Comparison of ENCODE assay signal across 2 cellular contexts in the genomic region with DNA sequence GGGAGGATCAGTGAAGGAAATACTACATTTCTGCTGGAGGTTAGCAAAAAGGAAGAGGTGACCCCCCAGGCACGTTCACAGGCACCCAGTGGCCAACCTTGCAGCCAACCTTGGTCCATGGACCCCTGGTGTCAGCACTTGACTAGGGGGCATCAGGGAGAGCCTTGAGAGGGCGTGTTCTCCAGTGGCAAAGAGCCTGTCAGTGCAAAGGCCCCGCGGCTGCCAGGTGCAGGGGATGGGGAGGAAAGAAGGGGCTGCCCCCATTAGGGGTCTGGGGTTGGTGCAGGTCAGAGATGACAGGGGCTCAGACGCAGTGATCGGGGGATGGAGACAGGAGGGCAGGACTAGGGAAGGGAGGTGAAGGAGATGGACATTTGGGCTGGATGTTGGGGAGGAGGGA.
TF ChIP-seq lines count a peak whose summit lies in the region.

No MANE protein-coding gene starts in this region.

TF ChIP-seq in A549, 52 proteins besides CTCF, POLR2A, EP300 and RAD21:
- no peak for TF ChIP-seq NR3C1 (IDR thresholded peaks at IDR 0.05)
- no peak for TF ChIP-seq HOXA7 (CRISPR knock-in tag; IDR thresholded peaks at IDR 0.05)
- TF ChIP-seq TP53 (CRISPR knock-in tag; IDR thresholded peaks at IDR 0.05) = no peak
- TF ChIP-seq HOXB13 (CRISPR knock-in tag; IDR thresholded peaks at IDR 0.05; ENCODE audit: low read depth) = no peak
- no peak for TF ChIP-seq EHF (CRISPR knock-in tag; IDR thresholded peaks at IDR 0.05)
- TF ChIP-seq SREBF2 (IDR thresholded peaks at IDR 0.05) = no peak
- TF ChIP-seq RCOR1 (IDR thresholded peaks at IDR 0.05; ENCODE audit: low read depth, low read length) = no peak
- no peak for TF ChIP-seq MAFK (IDR thresholded peaks at IDR 0.05; ENCODE audit: partially characterized antibody)
- TF ChIP-seq HDAC2 (IDR thresholded peaks at IDR 0.05) = no peak
- no peak for TF ChIP-seq MAZ (IDR thresholded peaks at IDR 0.05; ENCODE audit: borderline replicate concordance, low read depth, low read length)
- TF ChIP-seq ESRRA (IDR thresholded peaks at IDR 0.05; ENCODE audit: borderline replicate concordance, low read length) = no peak
- TF ChIP-seq GATA3 (IDR thresholded peaks at IDR 0.05; ENCODE audit: borderline replicate concordance) = no peak
- TF ChIP-seq, protein P1, sequence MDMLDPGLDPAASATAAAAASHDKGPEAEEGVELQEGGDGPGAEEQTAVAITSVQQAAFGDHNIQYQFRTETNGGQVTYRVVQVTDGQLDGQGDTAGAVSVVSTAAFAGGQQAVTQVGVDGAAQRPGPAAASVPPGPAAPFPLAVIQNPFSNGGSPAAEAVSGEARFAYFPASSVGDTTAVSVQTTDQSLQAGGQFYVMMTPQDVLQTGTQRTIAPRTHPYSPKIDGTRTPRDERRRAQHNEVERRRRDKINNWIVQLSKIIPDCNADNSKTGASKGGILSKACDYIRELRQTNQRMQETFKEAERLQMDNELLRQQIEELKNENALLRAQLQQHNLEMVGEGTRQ (IDR thresholded peaks at IDR 0.05) = no peak
- no peak for TF ChIP-seq RFX5 (IDR thresholded peaks at IDR 0.05)
- no peak for TF ChIP-seq RNF2 (IDR thresholded peaks at IDR 0.05; ENCODE audit: borderline replicate concordance, low read depth)
- no peak for TF ChIP-seq HEYL (CRISPR knock-in tag; IDR thresholded peaks at IDR 0.05)
- TF ChIP-seq KDM5A (IDR thresholded peaks at IDR 0.05) = no peak
- no peak for TF ChIP-seq JUN (IDR thresholded peaks at IDR 0.05)

TF ChIP-seq in HEK293, 187 proteins besides CTCF, POLR2A, EP300 and RAD21:
- peak; percentile 88 for TF ChIP-seq ZNF623 (tag by site-specific recombination; IDR thresholded peaks at IDR 0.05)
- TF ChIP-seq ZNF311 (tag by site-specific recombination; IDR thresholded peaks at IDR 0.05; ENCODE audit: borderline replicate concordance) = no peak
